ENCODE assay signal across 8 cellular contexts in the genomic region with DNA sequence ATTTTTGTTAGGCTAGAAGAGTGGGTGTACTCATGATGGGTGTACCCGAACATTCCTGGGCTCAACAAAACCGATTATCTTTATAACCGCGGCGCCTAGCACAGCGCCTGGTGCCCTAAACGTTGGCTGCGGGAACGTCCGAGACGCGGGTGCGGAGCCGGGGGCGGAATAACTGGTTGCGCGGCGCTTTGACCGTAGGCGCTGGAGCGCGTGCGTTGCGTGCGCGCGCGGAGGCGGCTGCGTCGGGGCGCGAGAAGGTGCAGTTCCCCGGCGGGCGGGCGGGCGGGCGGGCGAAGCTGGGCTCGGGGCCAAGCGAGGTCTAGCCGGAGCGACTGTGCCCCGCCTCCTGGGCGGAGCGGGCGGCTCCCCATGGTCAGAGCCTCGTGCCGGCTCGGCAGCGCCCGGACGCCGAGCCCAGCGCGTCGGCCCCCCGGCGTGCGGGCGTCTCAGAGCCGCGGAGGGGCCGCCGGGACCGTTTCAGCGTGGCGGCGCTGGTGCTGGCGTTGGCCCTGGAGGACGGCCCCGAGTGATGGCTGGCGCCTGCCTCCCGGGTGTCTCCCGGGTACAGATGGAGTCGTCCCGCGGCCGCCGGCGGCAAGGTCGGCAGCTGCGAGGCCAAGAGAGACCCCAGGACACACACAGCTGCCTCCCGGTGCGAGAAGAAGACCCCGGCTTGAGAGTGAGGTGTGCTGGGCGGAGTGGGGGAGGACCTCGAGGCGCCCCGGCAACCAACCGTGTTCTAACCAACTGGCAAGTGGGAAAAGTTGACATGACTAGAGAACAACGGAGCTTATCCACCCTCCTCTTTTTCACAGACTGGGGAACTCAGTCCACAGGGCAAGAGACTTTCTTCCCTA. TPM values are rescaled to one million over a fixed set of nuclear protein-coding genes. Genes with fewer than 3 reads are reported as not detected.
DNase-seq lines count a peak whose midpoint lies in the region; ATAC-seq and TF ChIP-seq lines count a peak whose summit lies in the region.

Gene PLAAT1, plus strand, starts transcription at position 373 of the 857 bp plus-strand sequence. CDS start 14,429 bp downstream, outside the sequence.

- peak within 1 kb of the TSS in 2 of 21 experiments; percentile 6 to 22 for H3K27ac ChIP-seq in skin epidermis

- intact Hi-C loops in MCF 10A (cut with micrococcal nuclease): no loop called here

- peaks cover 7% of the 10 kb centered on the region for H3K9me3 Mint-ChIP-seq in MCF 10A (ENCODE audit: unreplicated experiment)

- CTCF ChIA-PET in AG04449 (lab: Yijun Ruan, JAX): interaction anchor here (0.9 kb wide), 1 partner anchor 428 kb away, joined by 4 read pairs; no protein-coding TSS in a partner anchor
- CTCF ChIA-PET in MCF 10A (lab: Yijun Ruan, JAX): interaction anchor here (0.6 to 0.7 kb wide), 2 partner anchors 108 to 333 kb away, joined by 3 read pairs; no protein-coding TSS in a partner anchor

- peaks cover 13% of the 10 kb centered on the region for H3K27me3 Mint-ChIP-seq in MCF 10A (ENCODE audit: insufficient read depth, unreplicated experiment)

- H3K27ac Mint-ChIP-seq in MCF 10A (ENCODE audit: low read depth, unreplicated experiment): no peak within 1 kb of the TSS

- POLR2A ChIA-PET in AG04449 (lab: Yijun Ruan, JAX): no interaction called here
- POLR2A ChIA-PET in MCF 10A (lab: Yijun Ruan, JAX): no interaction called here

- H3K4me1 Mint-ChIP-seq in MCF 10A (ENCODE audit: insufficient read depth, unreplicated experiment): no peaks in the 10 kb centered on the region

- TF ChIP-seq CTCF in AG04449 (IDR thresholded peaks at IDR 0.05; ENCODE audit: insufficient read depth, low read length, missing control alignments) (no peak), MCF 10A (IDR thresholded peaks at IDR 0.05; ENCODE audit: unreplicated experiment) (no peak)

- no peaks in the 10 kb centered on the region for H3K36me3 Mint-ChIP-seq in MCF 10A (ENCODE audit: insufficient read depth, unreplicated experiment)

- DNase-seq in AG04449 (ENCODE audit: low read depth, low spot score) (no peak), NCI-H774 (lab: John Stamatoyannopoulos, UW) (peak; percentile 98), MCF 10A (ENCODE audit: unreplicated experiment) (peak; percentile 36), iPS-NIHi11 (ENCODE audit: low spot score) (peak; percentile 97)
- DNase-seq in activated CD4-positive, CD25-positive, alpha-beta regulatory T cell (lab: John Stamatoyannopoulos, UW): no peak

- H3K4me3 ChIP-seq in AG04449 (ENCODE audit: low read depth, low read length) (peak within 1 kb of the TSS; percentile 49), skin epidermis (peak within 1 kb of the TSS; percentile 19 to 47 (median 40))

- BruUV-seq in MCF 10A (replicated peaks; lab: Mats Ljungman, UMichigan): no TSS peak

- peak within 1 kb of the TSS; percentile 56 for H3K4me3 Mint-ChIP-seq in MCF 10A (ENCODE audit: unreplicated experiment)

- peak; percentile 81 for ATAC-seq in GM18511 (IDR thresholded peaks at IDR 0.05; ENCODE audit: unreplicated experiment)
- peak; percentile 81 for ATAC-seq in HG03439 (IDR thresholded peaks at IDR 0.05; ENCODE audit: unreplicated experiment)

RNA-seq across cellular contexts. Expression of gene PLAAT1, which starts in this region (rescaled TPM):
- total RNA-seq in MCF 10A (2022): 0.93 and 1.0 TPM in 2 replicates

Comparison
In these comparisons a context has a peak if more than half of its experiments do, and no peak if none do; other contexts are left out.
1. DNase-seq: peak in NCI-H774 (single experiment), MCF 10A (single experiment) and iPS-NIHi11 (single experiment); none in AG04449 (single experiment) and activated CD4-positive, CD25-positive, alpha-beta regulatory T cell (0 of 4).